In genomic region chr18:5266721-5267120, GRCh38 we compare ENCODE assay signal across 2 cellular contexts.
A peak's percentile ranks its signal among the peaks of the same experiment; 100 is the strongest.
TF ChIP-seq lines count a peak whose summit lies in the region.

No MANE protein-coding gene starts in this region.

TF ChIP-seq in HepG2, 621 proteins besides CTCF, POLR2A, EP300 and RAD21:
- no peak for TF ChIP-seq U2AF1 (optimal IDR thresholded peaks at IDR 0.05; ENCODE audit: low read depth, low read length)
- peak; percentile 90 for TF ChIP-seq MAFF (IDR thresholded peaks at IDR 0.05; ENCODE audit: low read depth, low read length)
- TF ChIP-seq MAFK (conservative IDR thresholded peaks at IDR 0.05 in 1 of 2, IDR thresholded peaks at IDR 0.05 in 1 of 2; ENCODE audit: low read length in 2 of 2), result peak; percentile 86 to 94
- no peak for TF ChIP-seq PRMT3 (CRISPR knock-in tag; IDR thresholded peaks at IDR 0.05; ENCODE audit: borderline replicate concordance, low read depth)

TF ChIP-seq in K562, 482 proteins besides CTCF, POLR2A, EP300 and RAD21:
- TF ChIP-seq SIN3B (IDR thresholded peaks at IDR 0.05; ENCODE audit: low read depth) (no peak), ZNF57 (CRISPR knock-in tag; IDR thresholded peaks at IDR 0.05) (no peak), ILF3 (IDR thresholded peaks at IDR 0.05; ENCODE audit: borderline replicate concordance) (no peak), ZNF140 (CRISPR knock-in tag; IDR thresholded peaks at IDR 0.05) (no peak), MAFF (IDR thresholded peaks at IDR 0.05; ENCODE audit: low read length) (peak; percentile 81), BRD9 (IDR thresholded peaks at IDR 0.05; ENCODE audit: low read depth, partially characterized antibody) (no peak), MAFK (IDR thresholded peaks at IDR 0.05; ENCODE audit: low read length) (peak; percentile 83), ZNF316 (IDR thresholded peaks at IDR 0.05) (peak; percentile 91), C11orf30 (IDR thresholded peaks at IDR 0.05; ENCODE audit: low read depth) (peak; percentile 75), MAFG (tag; conservative IDR thresholded peaks at IDR 0.05) (peak; percentile 78)
